8 cellular contexts compared by ENCODE assay signal in the genomic region with DNA sequence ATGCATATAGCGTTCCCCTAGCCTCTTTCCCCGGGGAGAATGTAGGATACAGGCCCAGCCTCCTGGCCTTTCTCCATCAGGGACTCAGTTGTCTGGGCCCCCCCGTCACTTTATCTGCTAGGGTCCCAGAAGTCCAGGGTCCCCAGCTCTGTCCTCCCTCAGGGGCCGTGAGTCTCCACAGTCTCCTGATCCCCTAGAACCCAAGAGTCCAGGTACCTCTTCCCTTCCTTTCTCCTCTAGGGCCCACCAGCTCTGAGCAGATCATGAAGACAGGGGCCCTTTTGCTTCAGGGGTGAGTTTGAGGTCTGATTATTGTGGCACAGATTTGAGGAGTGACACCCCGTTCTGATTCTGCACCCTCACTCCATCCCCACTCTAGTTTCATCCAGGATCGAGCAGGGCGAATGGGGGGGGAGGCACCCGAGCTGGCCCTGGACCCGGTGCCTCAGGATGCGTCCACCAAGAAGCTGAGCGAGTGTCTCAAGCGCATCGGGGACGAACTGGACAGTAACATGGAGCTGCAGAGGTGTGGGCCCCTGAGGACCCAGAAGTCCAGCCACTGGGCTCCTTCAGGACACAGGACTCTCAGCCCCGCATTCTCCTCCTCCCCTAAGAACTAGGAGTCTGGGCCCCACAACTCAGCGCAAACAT. TPM values are rescaled to one million over a fixed set of nuclear protein-coding genes. Genes with fewer than 3 reads are reported as not detected.
DNase-seq lines count a peak whose midpoint lies in the region; ATAC-seq, FAIRE-seq and TF ChIP-seq lines count a peak whose summit lies in the region.
"Had no signal": no experiment of that assay in that cellular context is flagged by ENCODE, and none has a peak within 500 bp of the region (broad histone marks: within the 10 kb centered on the region; RNA-seq: fewer than 3 reads in every experiment).

No MANE protein-coding gene starts in this region.

- H3K27ac Mint-ChIP-seq in activated naive CD8-positive, alpha-beta T cell = peak overlapping the region; percentile 75

- H3K27ac ChIP-seq in keratinocyte (ENCODE audit: control insufficient read depth, insufficient read depth, low read length) = peak overlapping the region; percentile 90
- H3K27ac ChIP-seq in substantia nigra (ENCODE audit: low read depth, low read length, poor library complexity, severe bottlenecking) = peak overlapping the region; percentile 91

- TF ChIP-seq CTCF in keratinocyte (optimal IDR thresholded peaks at IDR 0.05 in 1 of 3, IDR thresholded peaks at IDR 0.05 in 1 of 3, conservative IDR thresholded peaks at IDR 0.05 in 1 of 3; ENCODE audit: extremely low read depth in 1 of 3, insufficient read depth in 2 of 3, low read length in 3 of 3) = no peak

- FAIRE-seq in keratinocyte (lab: Jason Lieb, UNC) = no peak
- FAIRE-seq: islet of Langerhans had no signal

- H4K20me1 ChIP-seq in keratinocyte (ENCODE audit: control insufficient read depth, extremely low read depth, insufficient read depth, low read length) = no peaks in the 10 kb centered on the region

- H3K79me2 ChIP-seq in keratinocyte (ENCODE audit: control insufficient read depth, insufficient read depth, low read length) = peaks cover 19% of the 10 kb centered on the region

- peaks cover 26% of the 10 kb centered on the region for H3K4me1 Mint-ChIP-seq in activated naive CD8-positive, alpha-beta T cell (ENCODE audit: low read depth)

- peak overlapping the region; percentile 97 for H3K9ac ChIP-seq in keratinocyte (ENCODE audit: control insufficient read depth, extremely low read depth, insufficient read depth, low read length)

- no peak overlapping the region for H2AFZ ChIP-seq in keratinocyte (ENCODE audit: control insufficient read depth, low read length)

- peak overlapping the region; percentile 85 to 89 (median 85) for H3K4me3 ChIP-seq in keratinocyte (ENCODE audit: control insufficient read depth in 2 of 3, extremely low read depth in 1 of 3, insufficient read depth in 2 of 3, low read depth in 1 of 3, low read length in 3 of 3)

- peak overlapping the region; percentile 90 for H3K4me3 Mint-ChIP-seq in activated naive CD8-positive, alpha-beta T cell

- no peaks in the 10 kb centered on the region for H3K27me3 ChIP-seq in keratinocyte (ENCODE audit: control insufficient read depth, extremely low read depth, insufficient read depth, low read length)

- no peaks in the 10 kb centered on the region for H3K9me3 ChIP-seq in keratinocyte (ENCODE audit: control insufficient read depth, low read depth, low read length)

- peaks cover 5% of the 10 kb centered on the region for H3K4me1 ChIP-seq in keratinocyte (ENCODE audit: control insufficient read depth, extremely low read depth, insufficient read depth, low read length)

- no peaks in the 10 kb centered on the region for H3K27me3 Mint-ChIP-seq in activated naive CD8-positive, alpha-beta T cell

- peaks cover 3% of the 10 kb centered on the region for H3K36me3 Mint-ChIP-seq in activated naive CD8-positive, alpha-beta T cell

- DNase-seq in keratinocyte (ENCODE audit: low read depth, low spot score) (no peak), substantia nigra (lab: John Stamatoyannopoulos, UW) (peak in 3 of 49 donors; percentile 17 to 33 (median 25)), SK-N-DZ (ENCODE audit: low spot score) (no peak), hepatic stellate cell (ENCODE audit: low spot score) (no peak), D341Med (ENCODE audit: low spot score) (no peak)

- H3K9me1 ChIP-seq in keratinocyte (ENCODE audit: control insufficient read depth, extremely low read depth, insufficient read depth, low read length) = no peaks in the 10 kb centered on the region

- peak; percentile 11 for ATAC-seq in HG02840 (IDR thresholded peaks at IDR 0.05; ENCODE audit: low FRiP score, unreplicated experiment)

- dilution Hi-C loops in keratinocyte (cut with MboI; ENCODE audit: extremely low pct_ligation_motif_present, low sequenced_read_pairs) = no loop called here

- no peaks in the 10 kb centered on the region for H3K9me3 Mint-ChIP-seq in activated naive CD8-positive, alpha-beta T cell (ENCODE audit: low read depth)

- H3K4me2 ChIP-seq in keratinocyte (ENCODE audit: control insufficient read depth, extremely low read depth, insufficient read depth, low read depth, low read length) = peak overlapping the region; percentile 90

- H3K36me3 ChIP-seq in keratinocyte (ENCODE audit: control insufficient read depth in 2 of 2, extremely low read depth in 1 of 2, insufficient read depth in 2 of 2, low read length in 2 of 2) = peaks cover 4 to 6% of the 10 kb centered on the region in 2 experiments

RNA-seq across cellular contexts. Expression of gene BAX, which starts 0.8 kb away (rescaled TPM):
- 75.3 to 139 TPM (median 113 TPM) in 3 replicates for polyA plus RNA-seq in keratinocyte
- 115 TPM for polyA plus RNA-seq in keratinocyte (2011; ENCODE audit: low read depth)
- polyA plus RNA-seq in keratinocyte (2011; cell fraction: cytosol; rRNA removed) = 59.1 and 94.4 TPM in 2 replicates
- 132 and 135 TPM in 2 replicates for polyA plus RNA-seq in keratinocyte (2011; cell fraction: nucleus; rRNA removed)
- 140 and 147 TPM in 2 replicates for polyA plus RNA-seq in keratinocyte (2012; ENCODE audit: low replicate concordance)
- 46.4 to 110 TPM (median 58.4 TPM) in 3 replicates for polyA minus RNA-seq in keratinocyte
- 81.3 TPM for polyA minus RNA-seq in keratinocyte (2011; cell fraction: cytosol; rRNA and poly(A)+ RNA removed)
- polyA minus RNA-seq in keratinocyte (2011; cell fraction: nucleus; rRNA and poly(A)+ RNA removed) = 27.2 and 28.4 TPM in 2 replicates
- 50.4 and 59.5 TPM in 2 replicates for polyA plus RNA-seq in SK-N-DZ (2014; cell fraction: cytosol; rRNA removed)
- 33.0 and 50.3 TPM in 2 replicates for polyA plus RNA-seq in SK-N-DZ (2014; cell fraction: nucleus; rRNA removed)

RNA-seq across cellular contexts. Expression of gene FTL, which starts 9.7 kb away (rescaled TPM):
- polyA plus RNA-seq in keratinocyte = 805 to 2,115 TPM (median 838 TPM) in 3 replicates
- polyA plus RNA-seq in keratinocyte (2011; ENCODE audit: low read depth) = 955 TPM
- 1,945 and 3,116 TPM in 2 replicates for polyA plus RNA-seq in keratinocyte (2011; cell fraction: cytosol; rRNA removed)
- polyA plus RNA-seq in keratinocyte (2011; cell fraction: nucleus; rRNA removed) = 414 and 529 TPM in 2 replicates
- 1,829 and 5,588 TPM in 2 replicates for polyA plus RNA-seq in keratinocyte (2012; ENCODE audit: low replicate concordance)
- polyA minus RNA-seq in keratinocyte = 671 to 2,015 TPM (median 1,268 TPM) in 3 replicates
- polyA minus RNA-seq in keratinocyte (2011; cell fraction: cytosol; rRNA and poly(A)+ RNA removed) = 940 TPM
- 167 and 210 TPM in 2 replicates for polyA minus RNA-seq in keratinocyte (2011; cell fraction: nucleus; rRNA and poly(A)+ RNA removed)
- 980 and 1,050 TPM in 2 replicates for polyA plus RNA-seq in SK-N-DZ (2014; cell fraction: cytosol; rRNA removed)
- 626 and 695 TPM in 2 replicates for polyA plus RNA-seq in SK-N-DZ (2014; cell fraction: nucleus; rRNA removed)

RNA-seq across cellular contexts. Expression of gene DHDH, which starts 21.9 kb away (rescaled TPM):
- 0.45 to 1.8 TPM (median 0.52 TPM) in 3 replicates for polyA plus RNA-seq in keratinocyte
- 4.7 TPM for polyA plus RNA-seq in keratinocyte (2011; ENCODE audit: low read depth)
- 0.24 and 1.4 TPM in 2 replicates for polyA plus RNA-seq in keratinocyte (2011; cell fraction: cytosol; rRNA removed)
- 0.56 and 1.6 TPM in 2 replicates for polyA plus RNA-seq in keratinocyte (2011; cell fraction: nucleus; rRNA removed)
- 0.80 and 7.1 TPM in 2 replicates for polyA plus RNA-seq in keratinocyte (2012; ENCODE audit: low replicate concordance)
- polyA minus RNA-seq in keratinocyte = 1.6 TPM in 1 of 3 replicates, not detected in the others
- not detected for polyA minus RNA-seq in keratinocyte (2011; cell fraction: cytosol; rRNA and poly(A)+ RNA removed)
- polyA minus RNA-seq in keratinocyte (2011; cell fraction: nucleus; rRNA and poly(A)+ RNA removed) = not detected in 2 replicates
- not detected in 2 replicates for polyA plus RNA-seq in SK-N-DZ (2014; cell fraction: cytosol; rRNA removed)
- polyA plus RNA-seq in SK-N-DZ (2014; cell fraction: nucleus; rRNA removed) = not detected in 2 replicates

RNA-seq across cellular contexts. Expression of gene GYS1, which starts 37.7 kb away (rescaled TPM):
- 46.5 to 61.9 TPM (median 58.6 TPM) in 3 replicates for polyA plus RNA-seq in keratinocyte
- polyA plus RNA-seq in keratinocyte (2011; ENCODE audit: low read depth) = 27.3 TPM
- 39.9 and 44.0 TPM in 2 replicates for polyA plus RNA-seq in keratinocyte (2011; cell fraction: cytosol; rRNA removed)
- 130 and 163 TPM in 2 replicates for polyA plus RNA-seq in keratinocyte (2011; cell fraction: nucleus; rRNA removed)
- polyA plus RNA-seq in keratinocyte (2012; ENCODE audit: low replicate concordance) = 17.9 and 57.2 TPM in 2 replicates
- 74.6 to 124 TPM (median 90.1 TPM) in 3 replicates for polyA minus RNA-seq in keratinocyte
- polyA minus RNA-seq in keratinocyte (2011; cell fraction: cytosol; rRNA and poly(A)+ RNA removed) = 60.8 TPM
- 75.0 and 94.8 TPM in 2 replicates for polyA minus RNA-seq in keratinocyte (2011; cell fraction: nucleus; rRNA and poly(A)+ RNA removed)
- 10.2 and 10.3 TPM in 2 replicates for polyA plus RNA-seq in SK-N-DZ (2014; cell fraction: cytosol; rRNA removed)
- 6.2 and 6.5 TPM in 2 replicates for polyA plus RNA-seq in SK-N-DZ (2014; cell fraction: nucleus; rRNA removed)

RNA-seq across cellular contexts. Expression of gene RUVBL2, which starts 38.3 kb away (rescaled TPM):
- polyA plus RNA-seq in keratinocyte = 126 to 162 TPM (median 141 TPM) in 3 replicates
- 28.2 TPM for polyA plus RNA-seq in keratinocyte (2011; ENCODE audit: low read depth)
- polyA plus RNA-seq in keratinocyte (2011; cell fraction: cytosol; rRNA removed) = 91.6 and 163 TPM in 2 replicates
- polyA plus RNA-seq in keratinocyte (2011; cell fraction: nucleus; rRNA removed) = 126 and 149 TPM in 2 replicates
- 75.4 and 158 TPM in 2 replicates for polyA plus RNA-seq in keratinocyte (2012; ENCODE audit: low replicate concordance)
- polyA minus RNA-seq in keratinocyte = 166 to 233 TPM (median 170 TPM) in 3 replicates
- polyA minus RNA-seq in keratinocyte (2011; cell fraction: cytosol; rRNA and poly(A)+ RNA removed) = 272 TPM
- 83.7 and 91.4 TPM in 2 replicates for polyA minus RNA-seq in keratinocyte (2011; cell fraction: nucleus; rRNA and poly(A)+ RNA removed)
- 174 and 178 TPM in 2 replicates for polyA plus RNA-seq in SK-N-DZ (2014; cell fraction: cytosol; rRNA removed)
- polyA plus RNA-seq in SK-N-DZ (2014; cell fraction: nucleus; rRNA removed) = 150 and 173 TPM in 2 replicates
